In genomic region chr12:26402648-26403047, GRCh38 we compare ENCODE assay signal across 8 cellular contexts.
DNase-seq lines count a peak whose midpoint lies in the region; ATAC-seq and TF ChIP-seq lines count a peak whose summit lies in the region.

No MANE protein-coding gene starts in this region.

- no peak overlapping the region for H3K23ac ChIP-seq in trophoblast cell (ENCODE audit: low read length)

- DNase-seq in GM23338 (ENCODE audit: low spot score) (peak; percentile 58), NCI-H526 treated with DMSO at 0.1 percent for 48 hours (lab: John Stamatoyannopoulos, UW) (peak; percentile 42), endodermal cell (peak; percentile 76), trophoblast cell (peak; percentile 50 to 71), RKO (ENCODE audit: low spot score) (no peak), vagina (ENCODE audit: extremely low spot score in 2 of 2) (no peak)
- no peak for DNase-seq in activated CD4-positive, alpha-beta T cell treated with anti-CD3 and anti-CD28 coated beads, Interleukin-2, amount 10 ng/mL, durations not matched to agents 24 days and 14 days

- H3K4ac ChIP-seq in trophoblast cell (ENCODE audit: low read depth, low read length), result no peak overlapping the region

- H3K36me3 Mint-ChIP-seq in GM23338 (ENCODE audit: low read depth) (no peaks in the 10 kb centered on the region), endodermal cell (ENCODE audit: low read depth) (peaks cover 2% of the 10 kb centered on the region)
- H3K36me3 Mint-ChIP-seq in activated CD4-positive, alpha-beta T cell treated with anti-CD3 and anti-CD28 coated beads, Interleukin-2, amount 10 ng/mL, durations not matched to agents 24 days and 14 days (ENCODE audit: low read depth), result peaks cover under 1% of the 10 kb centered on the region

- no peak overlapping the region for H2BK12ac ChIP-seq in trophoblast cell (ENCODE audit: low read length)

- peak; percentile 92 for ATAC-seq in GM23338
- ATAC-seq in GM18867 (IDR thresholded peaks at IDR 0.05; ENCODE audit: unreplicated experiment), result no peak

- H3K18ac ChIP-seq in trophoblast cell (ENCODE audit: low read length), result no peak overlapping the region

- H3K4me1 ChIP-seq in GM23338 (ENCODE audit: insufficient read depth) (no peaks in the 10 kb centered on the region), endodermal cell (ENCODE audit: control insufficient read depth, insufficient read depth, low read length) (no peaks in the 10 kb centered on the region), trophoblast cell (ENCODE audit: control insufficient read depth in 1 of 2, insufficient read depth in 2 of 2, low read length in 2 of 2) (peaks cover 0 to 2% of the 10 kb centered on the region in 2 experiments), vagina (no peaks in the 10 kb centered on the region)

- H4K8ac ChIP-seq in trophoblast cell (ENCODE audit: low read depth, low read length), result no peak overlapping the region

- H3K9ac ChIP-seq in endodermal cell (ENCODE audit: extremely low read depth, low read length, poor library complexity, severe bottlenecking) (no peak overlapping the region), trophoblast cell (ENCODE audit: low read length) (no peak overlapping the region)

- H2AK5ac ChIP-seq in trophoblast cell (ENCODE audit: low read length), result no peak overlapping the region

- H2BK120ac ChIP-seq in trophoblast cell (ENCODE audit: insufficient read depth, low read length, poor library complexity), result no peak overlapping the region

- H3K27me3 ChIP-seq in GM23338 (ENCODE audit: insufficient read depth) (no peaks in the 10 kb centered on the region), endodermal cell (ENCODE audit: control insufficient read depth, insufficient read depth, low read length, poor library complexity, severe bottlenecking) (no peaks in the 10 kb centered on the region), trophoblast cell (ENCODE audit: insufficient read depth, low read length) (no peaks in the 10 kb centered on the region), vagina (no peaks in the 10 kb centered on the region)

- no peak overlapping the region for H2BK5ac ChIP-seq in trophoblast cell (ENCODE audit: low read depth, low read length, poor library complexity)

- H3K9me3 Mint-ChIP-seq in GM23338, result no peaks in the 10 kb centered on the region
- H3K9me3 Mint-ChIP-seq in endodermal cell, result no peaks in the 10 kb centered on the region
- H3K9me3 Mint-ChIP-seq in activated CD4-positive, alpha-beta T cell treated with anti-CD3 and anti-CD28 coated beads, Interleukin-2, amount 10 ng/mL, durations not matched to agents 24 days and 14 days, result no peaks in the 10 kb centered on the region

- H3K4me2 ChIP-seq in GM23338 (no peak overlapping the region), trophoblast cell (ENCODE audit: low read length) (no peak overlapping the region)

- H3K9me3 ChIP-seq in endodermal cell (ENCODE audit: control insufficient read depth, low read length) (no peaks in the 10 kb centered on the region), trophoblast cell (ENCODE audit: insufficient read depth, low read depth, low read length) (no peaks in the 10 kb centered on the region), vagina (no peaks in the 10 kb centered on the region)

- H3K27ac Mint-ChIP-seq in GM23338 (no peak overlapping the region), endodermal cell (no peak overlapping the region)
- no peak overlapping the region for H3K27ac Mint-ChIP-seq in activated CD4-positive, alpha-beta T cell treated with anti-CD3 and anti-CD28 coated beads, Interleukin-2, amount 10 ng/mL, durations not matched to agents 24 days and 14 days

- H3K9me2 ChIP-seq in GM23338 (ENCODE audit: insufficient read depth), result no peaks in the 10 kb centered on the region

- peak; percentile 39 to 52 for TF ChIP-seq CTCF in GM23338 (conservative IDR thresholded peaks at IDR 0.05; ENCODE audit: low read depth in 2 of 2)
- peak; percentile 85 for TF ChIP-seq CTCF in endodermal cell (conservative IDR thresholded peaks at IDR 0.05)
- no peak for TF ChIP-seq CTCF in vagina (IDR thresholded peaks at IDR 0.05)

- H2AFZ ChIP-seq in GM23338 (no peak overlapping the region), trophoblast cell (ENCODE audit: insufficient read depth, low read length, poor library complexity) (no peak overlapping the region)

- TF ChIP-seq POLR2A in vagina (IDR thresholded peaks at IDR 0.05), result no peak

- H3K27me3 Mint-ChIP-seq in GM23338 (ENCODE audit: insufficient read depth, low read depth, poor library complexity) (no peaks in the 10 kb centered on the region), endodermal cell (ENCODE audit: insufficient read depth) (no peaks in the 10 kb centered on the region)
- H3K27me3 Mint-ChIP-seq in activated CD4-positive, alpha-beta T cell treated with anti-CD3 and anti-CD28 coated beads, Interleukin-2, amount 10 ng/mL, durations not matched to agents 24 days and 14 days, result no peaks in the 10 kb centered on the region

- H3F3A ChIP-seq in GM23338 (replicated peaks; ENCODE audit: low read depth), result no peaks in the 10 kb centered on the region

- H3K14ac ChIP-seq in trophoblast cell (ENCODE audit: low read length), result no peak overlapping the region

- no peak overlapping the region for H4K12ac ChIP-seq in trophoblast cell (ENCODE audit: low read depth, low read length)

- peaks cover 4% of the 10 kb centered on the region; the same call in 1 of the 2 replicates for H4K20me1 ChIP-seq in GM23338 (replicated peaks; ENCODE audit: insufficient read depth)

- H3K4me3 ChIP-seq in GM23338 (no peak overlapping the region), endodermal cell (ENCODE audit: low read length) (no peak overlapping the region), trophoblast cell (ENCODE audit: low read depth, low read length) (no peak overlapping the region), vagina (no peak overlapping the region)

- no peaks in the 10 kb centered on the region for H3K79me2 ChIP-seq in GM23338 (replicated peaks; ENCODE audit: insufficient read depth)
- H3K79me2 ChIP-seq in trophoblast cell (ENCODE audit: control insufficient read depth, insufficient read depth, low read length, poor library complexity), result no peaks in the 10 kb centered on the region

- no peaks in the 10 kb centered on the region for H3K4me1 Mint-ChIP-seq in GM23338
- H3K4me1 Mint-ChIP-seq in endodermal cell, result no peaks in the 10 kb centered on the region
- H3K4me1 Mint-ChIP-seq in activated CD4-positive, alpha-beta T cell treated with anti-CD3 and anti-CD28 coated beads, Interleukin-2, amount 10 ng/mL, durations not matched to agents 24 days and 14 days, result no peaks in the 10 kb centered on the region

- 77 to 94% methylated on average over 2 to 4 of the region's 4 CpGs for WGBS in endodermal cell (ENCODE audit: insufficient coverage in 1 of 2, insufficient read length in 1 of 2), 2 experiments
- WGBS in trophoblast cell (ENCODE audit: extremely low coverage, insufficient coverage, insufficient read length), result no CpG with 5 or more reads among the region's 4 CpGs

- intact Hi-C loops in vagina (cut with DNase I), result no loop called here
- intact Hi-C loops in activated CD4-positive, alpha-beta T cell treated with anti-CD3 and anti-CD28 coated beads, Interleukin-2, amount 10 ng/mL, durations not matched to agents 24 days and 14 days (cut with micrococcal nuclease), result no loop called here

- peaks cover 2% of the 10 kb centered on the region for H3K79me1 ChIP-seq in trophoblast cell (ENCODE audit: low read length)

- peaks cover 3% of the 10 kb centered on the region; the same call in 1 of the 2 replicates for H3K36me3 ChIP-seq in GM23338 (ENCODE audit: insufficient read depth)
- H3K36me3 ChIP-seq in endodermal cell (ENCODE audit: control insufficient read depth, insufficient read depth, low read length), result no peaks in the 10 kb centered on the region
- H3K36me3 ChIP-seq in trophoblast cell (ENCODE audit: control insufficient read depth in 1 of 2, insufficient read depth in 2 of 2, low read length in 2 of 2), result no peaks in the 10 kb centered on the region
- no peaks in the 10 kb centered on the region for H3K36me3 ChIP-seq in vagina

- H3K27ac ChIP-seq in GM23338 (ENCODE audit: low read depth) (no peak overlapping the region), endodermal cell (ENCODE audit: low read depth, low read length) (no peak overlapping the region), trophoblast cell (ENCODE audit: low read depth, low read length) (no peak overlapping the region), vagina (no peak overlapping the region)

- H4K91ac ChIP-seq in trophoblast cell (ENCODE audit: low read depth, low read length), result no peak overlapping the region

- H3K4me3 Mint-ChIP-seq in GM23338 (no peak overlapping the region), endodermal cell (no peak overlapping the region)
- no peak overlapping the region for H3K4me3 Mint-ChIP-seq in activated CD4-positive, alpha-beta T cell treated with anti-CD3 and anti-CD28 coated beads, Interleukin-2, amount 10 ng/mL, durations not matched to agents 24 days and 14 days

TF ChIP-seq in GM23338, 12 proteins besides CTCF, POLR2A, EP300 and RAD21:
- TF ChIP-seq ZNF114 (CRISPR knock-in tag; IDR thresholded peaks at IDR 0.05), result no peak
- no peak for TF ChIP-seq ZNF331 (CRISPR knock-in tag; IDR thresholded peaks at IDR 0.05; ENCODE audit: low read depth)
- TF ChIP-seq REST (IDR thresholded peaks at IDR 0.05; ENCODE audit: unreplicated experiment), result no peak
- no peak for TF ChIP-seq NANOG (IDR thresholded peaks at IDR 0.05; ENCODE audit: borderline replicate concordance)

Comparison
In these comparisons a context has a peak if more than half of its experiments do, and no peak if none do; other contexts are left out.
1. DNase-seq: peak in GM23338 (single experiment), NCI-H526 treated with DMSO at 0.1 percent for 48 hours (single experiment), endodermal cell (single experiment) and trophoblast cell (2 of 2); none in RKO (single experiment), vagina (0 of 2) and activated CD4-positive, alpha-beta T cell treated with anti-CD3 and anti-CD28 coated beads, Interleukin-2, amount 10 ng/mL, durations not matched to agents 24 days and 14 days (single experiment).
2. CTCF ChIP-seq: peak in GM23338 (2 of 2) and endodermal cell (single experiment); none in vagina (0 of 3).